In the genomic region with DNA sequence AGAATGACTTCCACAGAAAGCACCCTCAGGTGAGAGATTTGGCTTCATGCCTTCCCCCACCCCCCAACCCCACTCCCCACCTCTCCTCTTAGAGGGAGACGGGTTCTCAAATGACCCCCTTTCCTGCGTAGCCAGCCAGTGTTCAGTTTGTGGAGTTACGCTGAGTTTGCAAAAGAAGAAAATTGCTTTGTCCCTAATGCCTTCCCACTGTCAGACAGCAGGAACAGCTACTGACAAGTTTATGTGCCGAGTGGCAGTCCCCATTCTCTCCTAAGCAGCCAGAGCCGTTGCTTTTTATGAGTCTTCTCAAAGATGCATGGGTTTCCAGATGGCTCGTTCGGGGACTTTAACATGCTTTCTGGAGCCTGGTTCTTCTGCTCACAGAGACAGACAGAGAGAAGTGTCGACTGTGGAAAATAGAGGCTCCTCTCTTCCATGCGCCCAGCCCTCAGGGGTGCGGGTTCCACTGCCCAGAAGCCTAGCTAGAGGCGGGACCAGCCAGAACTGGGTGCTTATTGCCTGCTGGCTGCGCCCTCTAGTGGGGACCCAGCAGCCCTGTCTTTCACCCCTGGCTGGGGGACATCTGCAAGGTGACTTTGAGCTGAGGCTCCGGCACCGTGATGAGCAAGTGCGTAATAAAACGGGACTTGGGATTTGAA, we compare ENCODE assay signal across 8 cellular contexts.
DNase-seq lines count a peak whose midpoint lies in the region; ATAC-seq, FAIRE-seq and TF ChIP-seq lines count a peak whose summit lies in the region.

No MANE protein-coding gene starts in this region.

- H3K9me3 ChIP-seq in Caco-2 = no peaks in the 10 kb centered on the region
- no peaks in the 10 kb centered on the region for H3K9me3 ChIP-seq in HAP-1
- H3K9me3 ChIP-seq in K562 (replicated peaks; ENCODE audit: control insufficient read depth, insufficient read depth, low read depth, low read length) = no peaks in the 10 kb centered on the region

- CTCF ChIA-PET in Caco-2 (lab: Charles Lee) = interaction anchor here (0.6 to 1.9 kb wide), 24 partner anchors 8 to 1536 kb away, joined by 3 to 25 read pairs (median 4); no protein-coding TSS in a partner anchor
- CTCF ChIA-PET in K562 (lab: Yijun Ruan, JAX; ENCODE audit: low intra/inter-chr PET ratio) = interaction anchor here (0.6 to 2.5 kb wide), 4 partner anchors 74 to 542 kb away, joined by 3 to 12 read pairs (median 4); no protein-coding TSS in a partner anchor

- no peaks in the 10 kb centered on the region for H3K4me1 ChIP-seq in Caco-2
- no peaks in the 10 kb centered on the region for H3K4me1 ChIP-seq in HAP-1
- H3K4me1 ChIP-seq in K562 (replicated peaks in 1 of 2; ENCODE audit: control insufficient read depth in 2 of 2, insufficient read depth in 2 of 2, low read length in 2 of 2) = no peaks in the 10 kb centered on the region

- H3K79me2 ChIP-seq in K562 (ENCODE audit: control insufficient read depth, insufficient read depth, low read length) = no peaks in the 10 kb centered on the region

- peak; percentile 70 to 87 for TF ChIP-seq RAD21 in K562 (CRISPR knock-in tag; conservative IDR thresholded peaks at IDR 0.05 in 1 of 2, IDR thresholded peaks at IDR 0.05 in 1 of 2)

- H3K4me1 Mint-ChIP-seq in Caco-2 (ENCODE audit: low read depth, unreplicated experiment) = no peaks in the 10 kb centered on the region

- no peak overlapping the region for H3K4me3 Mint-ChIP-seq in Caco-2 (ENCODE audit: unreplicated experiment)

- no peaks in the 10 kb centered on the region for H3K9me3 Mint-ChIP-seq in Caco-2 (ENCODE audit: unreplicated experiment)

- H3K36me3 ChIP-seq in Caco-2 (ENCODE audit: control insufficient read depth, insufficient read depth, low read length) = peaks cover 5% of the 10 kb centered on the region; the same call in 1 of the 2 replicates
- H3K36me3 ChIP-seq in HAP-1 (replicated peaks) = no peaks in the 10 kb centered on the region
- H3K36me3 ChIP-seq in K562 (ENCODE audit: control insufficient read depth, insufficient read depth, low read length) = peaks cover 5% of the 10 kb centered on the region; the same call in 1 of the 3 replicates

- no peak overlapping the region for H2AFZ ChIP-seq in K562 (ENCODE audit: low read depth, low read length)

- in situ Hi-C loops in HAP-1 (cut with MboI; ENCODE audit: low sequenced_read_pairs) (no loop called here), K562 (cut with MboI) (no loop called here)

- no peak overlapping the region for H3K27ac Mint-ChIP-seq in Caco-2 (ENCODE audit: unreplicated experiment)

- H3K9me1 ChIP-seq in K562 (ENCODE audit: control insufficient read depth, insufficient read depth, low read length) = no peaks in the 10 kb centered on the region

- H3K27me3 Mint-ChIP-seq in Caco-2 (ENCODE audit: insufficient read depth, unreplicated experiment) = no peaks in the 10 kb centered on the region

- H3K36me3 Mint-ChIP-seq in Caco-2 (ENCODE audit: insufficient read depth, unreplicated experiment) = peaks cover 42% of the 10 kb centered on the region

- TF ChIP-seq POLR2A in K562 (conservative IDR thresholded peaks at IDR 0.05) = no peak

- H3K4me2 ChIP-seq in K562 (ENCODE audit: insufficient read depth, low read length) = no peak overlapping the region

- no peaks in the 10 kb centered on the region for H3K27me3 ChIP-seq in Caco-2 (replicated peaks; ENCODE audit: control insufficient read depth, insufficient read depth, low read length)
- H3K27me3 ChIP-seq in HAP-1 (ENCODE audit: low read depth) = no peaks in the 10 kb centered on the region
- no peaks in the 10 kb centered on the region for H3K27me3 ChIP-seq in K562 (ENCODE audit: control insufficient read depth in 2 of 2, insufficient read depth in 2 of 2, low read length in 2 of 2)

- intact Hi-C loops in Caco-2 (cut with micrococcal nuclease; ENCODE audit: unreplicated experiment) (loop anchor here (1.0 to 10.0 kb wide), 4 partner anchors 73 to 540 kb away; no protein-coding TSS in a partner anchor), K562 (cut with micrococcal nuclease) (loop anchor here (2.0 to 5.0 kb wide), 5 partner anchors 73 to 544 kb away; no protein-coding TSS in a partner anchor)

- H3K27ac ChIP-seq in K562 (ENCODE audit: extremely low read depth, low read depth, low read length) = no peak overlapping the region

- H3K4me3 ChIP-seq in Caco-2 (ENCODE audit: low read depth, low read length) = no peak overlapping the region
- H3K4me3 ChIP-seq in HAP-1 = no peak overlapping the region
- no peak overlapping the region for H3K4me3 ChIP-seq in K562

- BruUV-seq in Caco-2 (replicated peaks; lab: Mats Ljungman, UMichigan) (no TSS peak), K562 (replicated peaks; lab: Mats Ljungman, UMichigan) (no TSS peak)

- FAIRE-seq in K562 (lab: Jason Lieb, UNC) = peak; percentile 79

- peak; percentile 91 to 96 for TF ChIP-seq CTCF in Caco-2 (IDR thresholded peaks at IDR 0.05; ENCODE audit: insufficient read depth in 1 of 2, low read depth in 1 of 2, low read length in 1 of 2, severe bottlenecking in 1 of 2, unreplicated experiment in 1 of 2)
- TF ChIP-seq CTCF in K562 (IDR thresholded peaks at IDR 0.05 in 2 of 3, conservative IDR thresholded peaks at IDR 0.05 in 1 of 3; ENCODE audit: insufficient read depth in 2 of 3, low read depth in 1 of 3, low read length in 3 of 3) = peak; percentile 88 to 92 (median 91)

- 41% methylated on average over 16 of the region's 16 CpGs for WGBS in K562 (ENCODE audit: insufficient coverage, low coverage, missing lambda C conversion rate)

- ATAC-seq in K562 = peak; percentile 100
- no peak for ATAC-seq in GM19035 (IDR thresholded peaks at IDR 0.05; ENCODE audit: unreplicated experiment)

- no peak overlapping the region for H3K9ac ChIP-seq in K562 (ENCODE audit: insufficient read depth in 1 of 2, low read depth in 2 of 2, low read length in 2 of 2)

- DNase-seq in Caco-2 (peak; percentile 75 to 82), HAP-1 (ENCODE audit: low spot score in 2 of 2) (peak; percentile 65 to 86), NCI-H2029 treated with DMSO at 0.1 percent for 48 hours (lab: John Stamatoyannopoulos, UW) (peak; percentile 19), UCSD-AML1 (lab: John Stamatoyannopoulos, UW; ENCODE audit: unreplicated experiment) (peak; percentile 59), K562 (ENCODE audit: extremely low read depth in 1 of 4, low spot score in 3 of 4) (peak; percentile 76 to 86 (median 82)), iPS DF 19.7 (ENCODE audit: low read depth, low spot score) (peak; percentile 64)
- peak; percentile 31 to 54 for DNase-seq in stimulated activated CD4-positive, alpha-beta T cell treated with anti-CD3 and anti-CD28 coated beads, Interleukin-12 subunit alpha, Interleukin-12 subunit beta, amount 100 ng/mL, for 24 hours (ENCODE audit: low read depth in 2 of 2)

- H4K20me1 ChIP-seq in K562 (replicated peaks; ENCODE audit: control insufficient read depth, insufficient read depth, low read length) = peaks cover 3% of the 10 kb centered on the region; the same call in 1 of the 2 replicates

- POLR2A ChIA-PET in Caco-2 (lab: Charles Lee) (no interaction called here), K562 (lab: Yijun Ruan, JAX) (interaction anchor here (0.6 to 0.7 kb wide), 3 partner anchors 114 to 539 kb away, joined by 3 read pairs; no protein-coding TSS in a partner anchor)

- TF ChIP-seq EP300 in K562 (IDR thresholded peaks at IDR 0.05; ENCODE audit: low read length) = no peak

TF ChIP-seq in K562, 482 proteins besides CTCF, POLR2A, EP300 and RAD21 (continues in another document):
- TF ChIP-seq ZNF830 (CRISPR knock-in tag; IDR thresholded peaks at IDR 0.05) = no peak
- TF ChIP-seq RNF2 (IDR thresholded peaks at IDR 0.05) = no peak
- no peak for TF ChIP-seq HDGF (IDR thresholded peaks at IDR 0.05)
- TF ChIP-seq PCBP1 (IDR thresholded peaks at IDR 0.05; ENCODE audit: low read depth, low read length, poor library complexity, severe bottlenecking) = no peak
- 0 out of 2 replicates have a peak, but pooled peaks have one; percentile 23 for TF ChIP-seq JUND (IDR thresholded peaks at IDR 0.05; ENCODE audit: borderline replicate concordance, low read depth, low read length)
- no peak for TF ChIP-seq JUND (tag; IDR thresholded peaks at IDR 0.05; ENCODE audit: borderline replicate concordance, low read depth, low read length)
- no peak for TF ChIP-seq PATZ1 (CRISPR knock-in tag; IDR thresholded peaks at IDR 0.05; ENCODE audit: borderline replicate concordance)
- no peak for TF ChIP-seq SRSF9 (IDR thresholded peaks at IDR 0.05; ENCODE audit: borderline replicate concordance, low read depth, low read length)
- TF ChIP-seq, protein P1, sequence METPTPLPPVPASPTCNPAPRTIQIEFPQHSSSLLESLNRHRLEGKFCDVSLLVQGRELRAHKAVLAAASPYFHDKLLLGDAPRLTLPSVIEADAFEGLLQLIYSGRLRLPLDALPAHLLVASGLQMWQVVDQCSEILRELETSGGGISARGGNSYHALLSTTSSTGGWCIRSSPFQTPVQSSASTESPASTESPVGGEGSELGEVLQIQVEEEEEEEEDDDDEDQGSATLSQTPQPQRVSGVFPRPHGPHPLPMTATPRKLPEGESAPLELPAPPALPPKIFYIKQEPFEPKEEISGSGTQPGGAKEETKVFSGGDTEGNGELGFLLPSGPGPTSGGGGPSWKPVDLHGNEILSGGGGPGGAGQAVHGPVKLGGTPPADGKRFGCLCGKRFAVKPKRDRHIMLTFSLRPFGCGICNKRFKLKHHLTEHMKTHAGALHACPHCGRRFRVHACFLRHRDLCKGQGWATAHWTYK (CRISPR knock-in tag; IDR thresholded peaks at IDR 0.05) = no peak

Comparison
In these comparisons a context has a peak if more than half of its experiments do, and no peak if none do; other contexts are left out.
1. DNase-seq: peak in every context shown above with its lines; median percentile 82 in K562; 78 in Caco-2; 76 in HAP-1; 64 in iPS DF 19.7; 59 in UCSD-AML1; 42 in stimulated activated CD4-positive, alpha-beta T cell treated with anti-CD3 and anti-CD28 coated beads, Interleukin-12 subunit alpha, Interleukin-12 subunit beta, amount 100 ng/mL, for 24 hours; 19 in NCI-H2029 treated with DMSO at 0.1 percent for 48 hours.